Comparison of ENCODE assay signal across 8 cellular contexts in the genomic region with DNA sequence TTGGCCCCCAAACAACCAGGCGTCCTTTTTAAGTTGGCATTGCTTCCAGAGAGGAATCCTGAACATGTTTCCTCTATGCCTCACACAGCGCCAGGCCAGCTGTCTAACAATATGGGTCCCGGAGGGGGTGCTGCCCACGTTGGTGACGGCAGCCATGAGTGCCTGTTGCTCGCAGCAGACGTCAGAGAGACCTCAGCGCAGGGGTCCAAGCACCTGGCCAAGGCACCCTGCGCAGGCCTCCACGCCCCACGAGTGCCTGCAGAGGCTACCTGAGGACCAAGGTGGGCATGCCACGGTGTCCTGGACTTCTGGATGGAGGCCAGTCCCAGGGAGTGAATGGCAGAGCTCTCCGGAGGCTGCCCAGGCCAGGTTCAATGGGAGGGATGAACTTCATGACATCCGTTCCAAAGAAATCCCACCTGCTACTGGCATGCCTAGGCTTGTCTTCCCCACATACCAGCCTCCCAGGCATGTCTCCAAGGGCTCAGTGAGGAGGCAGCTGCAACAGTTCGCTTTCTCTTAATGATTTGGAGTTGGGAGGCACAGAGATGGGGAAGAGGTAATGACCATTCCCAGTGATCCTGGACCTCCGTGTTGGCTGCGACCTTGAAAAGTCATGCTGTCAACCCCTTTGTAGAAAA. TPM values are rescaled to one million over a fixed set of nuclear protein-coding genes. Genes with fewer than 3 reads are reported as not detected.
DNase-seq lines count a peak whose midpoint lies in the region; ATAC-seq, FAIRE-seq and TF ChIP-seq lines count a peak whose summit lies in the region.

No MANE protein-coding gene starts in this region.

- no peak for ATAC-seq in stimulated activated naive CD8-positive, alpha-beta T cell treated with anti-CD3 and anti-CD28 coated beads, Interleukin-15, Interleukin-2, amounts not matched to agents 100 U/mL and 50 U/mL, for 24 hours
- no peak for ATAC-seq in activated B cell treated with CpG ODN at 0.5 μM for 24 hours (ENCODE audit: low read depth)

- CTCF ChIA-PET in activated B cell treated with CpG ODN at 0.5 μM for 24 hours (lab: Charles Lee) = interaction anchor here (3.0 kb wide), 1 partner anchor 251 kb away, joined by 12 read pairs; no protein-coding TSS in a partner anchor

- peak overlapping the region; percentile 76 for H3K27ac ChIP-seq in keratinocyte (ENCODE audit: control insufficient read depth, insufficient read depth, low read length)

- POLR2A ChIA-PET in activated B cell treated with CpG ODN at 0.5 μM for 24 hours (lab: Charles Lee) = interaction anchor here (0.6 to 1.4 kb wide), 5 partner anchors 33 to 251 kb away, joined by 3 to 5 read pairs (median 3); no protein-coding TSS in a partner anchor

- H2AFZ ChIP-seq in keratinocyte (ENCODE audit: control insufficient read depth, low read length) = peak overlapping the region; percentile 37

- DNase-seq in stimulated activated naive CD8-positive, alpha-beta T cell treated with anti-CD3 and anti-CD28 coated beads, Interleukin-15, Interleukin-2, amounts not matched to agents 100 U/mL and 50 U/mL, for 24 hours = no peak
- DNase-seq in activated B cell treated with CpG ODN at 0.5 μM for 24 hours (no peak), keratinocyte (ENCODE audit: low read depth, low spot score) (peak; percentile 71), type B pancreatic cell (ENCODE audit: extremely low spot score, unreplicated experiment) (no peak), H4 (ENCODE audit: low spot score) (no peak), NCI-H1092 treated with DMSO at 0.1 percent for 48 hours (lab: John Stamatoyannopoulos, UW) (no peak), cortex of kidney (lab: John Stamatoyannopoulos, UW) (no peak)

- peak overlapping the region in 2 of 3 experiments; percentile 37 to 48 for H3K4me3 ChIP-seq in keratinocyte (ENCODE audit: control insufficient read depth in 2 of 3, extremely low read depth in 1 of 3, insufficient read depth in 2 of 3, low read depth in 1 of 3, low read length in 3 of 3)

- peak overlapping the region; percentile 74 for H3K4me2 ChIP-seq in keratinocyte (ENCODE audit: control insufficient read depth, extremely low read depth, insufficient read depth, low read depth, low read length)

- H3K27me3 Mint-ChIP-seq in stimulated activated naive CD8-positive, alpha-beta T cell treated with anti-CD3 and anti-CD28 coated beads, Interleukin-15, Interleukin-2, amounts not matched to agents 100 ng/mL and 50 ng/mL, for 24 hours = no peaks in the 10 kb centered on the region
- H3K27me3 Mint-ChIP-seq in activated B cell treated with CpG ODN at 0.5 μM for 24 hours = no peaks in the 10 kb centered on the region
- peaks cover 12% of the 10 kb centered on the region for H3K27me3 Mint-ChIP-seq in type B pancreatic cell

- no peaks in the 10 kb centered on the region for H3K9me1 ChIP-seq in keratinocyte (ENCODE audit: control insufficient read depth, extremely low read depth, insufficient read depth, low read length)

- no peaks in the 10 kb centered on the region for H3K27me3 ChIP-seq in keratinocyte (ENCODE audit: control insufficient read depth, extremely low read depth, insufficient read depth, low read length)

- peak overlapping the region; percentile 59 for H3K9ac ChIP-seq in keratinocyte (ENCODE audit: control insufficient read depth, extremely low read depth, insufficient read depth, low read length)

- TF ChIP-seq CTCF in activated B cell treated with CpG ODN at 0.5 μM for 24 hours (IDR thresholded peaks at IDR 0.05) (no peak), keratinocyte (optimal IDR thresholded peaks at IDR 0.05 in 1 of 3, IDR thresholded peaks at IDR 0.05 in 1 of 3, conservative IDR thresholded peaks at IDR 0.05 in 1 of 3; ENCODE audit: extremely low read depth in 1 of 3, insufficient read depth in 2 of 3, low read length in 3 of 3) (no peak), type B pancreatic cell (conservative IDR thresholded peaks at IDR 0.05) (no peak)

- H3K4me1 ChIP-seq in keratinocyte (ENCODE audit: control insufficient read depth, extremely low read depth, insufficient read depth, low read length) = peaks cover 44% of the 10 kb centered on the region

- no peaks in the 10 kb centered on the region for H3K36me3 ChIP-seq in keratinocyte (ENCODE audit: control insufficient read depth in 2 of 2, extremely low read depth in 1 of 2, insufficient read depth in 2 of 2, low read length in 2 of 2)

- H3K4me3 Mint-ChIP-seq in stimulated activated naive CD8-positive, alpha-beta T cell treated with anti-CD3 and anti-CD28 coated beads, Interleukin-15, Interleukin-2, amounts not matched to agents 100 ng/mL and 50 ng/mL, for 24 hours = peak overlapping the region; percentile 75
- H3K4me3 Mint-ChIP-seq in activated B cell treated with CpG ODN at 0.5 μM for 24 hours = no peak overlapping the region
- peak overlapping the region; percentile 65 for H3K4me3 Mint-ChIP-seq in type B pancreatic cell

- no peaks in the 10 kb centered on the region for H3K9me3 ChIP-seq in keratinocyte (ENCODE audit: control insufficient read depth, low read depth, low read length)

- FAIRE-seq in keratinocyte (lab: Jason Lieb, UNC) = peak; percentile 83

- peak overlapping the region; percentile 94 for H3K27ac Mint-ChIP-seq in stimulated activated naive CD8-positive, alpha-beta T cell treated with anti-CD3 and anti-CD28 coated beads, Interleukin-15, Interleukin-2, amounts not matched to agents 100 ng/mL and 50 ng/mL, for 24 hours
- H3K27ac Mint-ChIP-seq in activated B cell treated with CpG ODN at 0.5 μM for 24 hours (peak overlapping the region; percentile 86), type B pancreatic cell (peak overlapping the region; percentile 56)

- no peaks in the 10 kb centered on the region for H3K79me2 ChIP-seq in keratinocyte (ENCODE audit: control insufficient read depth, insufficient read depth, low read length)

- no peaks in the 10 kb centered on the region for H3K9me3 Mint-ChIP-seq in stimulated activated naive CD8-positive, alpha-beta T cell treated with anti-CD3 and anti-CD28 coated beads, Interleukin-15, Interleukin-2, amounts not matched to agents 100 ng/mL and 50 ng/mL, for 24 hours
- no peaks in the 10 kb centered on the region for H3K9me3 Mint-ChIP-seq in activated B cell treated with CpG ODN at 0.5 μM for 24 hours
- peaks cover 3% of the 10 kb centered on the region for H3K9me3 Mint-ChIP-seq in type B pancreatic cell

- peaks cover 93% of the 10 kb centered on the region for H3K4me1 Mint-ChIP-seq in stimulated activated naive CD8-positive, alpha-beta T cell treated with anti-CD3 and anti-CD28 coated beads, Interleukin-15, Interleukin-2, amounts not matched to agents 100 ng/mL and 50 ng/mL, for 24 hours (ENCODE audit: low read depth)
- H3K4me1 Mint-ChIP-seq in activated B cell treated with CpG ODN at 0.5 μM for 24 hours (peaks cover 73% of the 10 kb centered on the region), type B pancreatic cell (ENCODE audit: unreplicated experiment) (peaks cover 41% of the 10 kb centered on the region)

- intact Hi-C loops in activated B cell treated with CpG ODN at 0.5 μM for 24 hours (cut with micrococcal nuclease) = no loop called here

- dilution Hi-C loops in keratinocyte (cut with MboI; ENCODE audit: extremely low pct_ligation_motif_present, low sequenced_read_pairs) = no loop called here

- H3K36me3 Mint-ChIP-seq in stimulated activated naive CD8-positive, alpha-beta T cell treated with anti-CD3 and anti-CD28 coated beads, Interleukin-15, Interleukin-2, amounts not matched to agents 100 ng/mL and 50 ng/mL, for 24 hours (ENCODE audit: low read depth) = peaks cover 4% of the 10 kb centered on the region
- H3K36me3 Mint-ChIP-seq in activated B cell treated with CpG ODN at 0.5 μM for 24 hours (ENCODE audit: low read depth) (no peaks in the 10 kb centered on the region), type B pancreatic cell (no peaks in the 10 kb centered on the region)

- no peaks in the 10 kb centered on the region for H4K20me1 ChIP-seq in keratinocyte (ENCODE audit: control insufficient read depth, extremely low read depth, insufficient read depth, low read length)

RNA-seq across cellular contexts. Expression of gene FOXN3, which starts 11.6 kb away (rescaled TPM):
- total RNA-seq in activated B cell treated with CpG ODN at 0.5 μM for 24 hours = 88.2 and 106 TPM in 2 replicates
- 10.1 to 10.6 TPM (median 10.2 TPM) in 3 replicates for polyA plus RNA-seq in keratinocyte
- polyA plus RNA-seq in keratinocyte (2011; ENCODE audit: low read depth) = 5.7 TPM
- polyA plus RNA-seq in keratinocyte (2011; cell fraction: cytosol; rRNA removed) = 11.2 and 11.5 TPM in 2 replicates
- polyA plus RNA-seq in keratinocyte (2011; cell fraction: nucleus; rRNA removed) = 10.5 and 13.4 TPM in 2 replicates
- polyA plus RNA-seq in keratinocyte (2012; ENCODE audit: low replicate concordance) = 8.1 and 9.7 TPM in 2 replicates
- 27.5 to 28.6 TPM (median 28.3 TPM) in 3 replicates for polyA minus RNA-seq in keratinocyte
- 14.6 TPM for polyA minus RNA-seq in keratinocyte (2011; cell fraction: cytosol; rRNA and poly(A)+ RNA removed)
- polyA minus RNA-seq in keratinocyte (2011; cell fraction: nucleus; rRNA and poly(A)+ RNA removed) = 29.0 and 31.9 TPM in 2 replicates
- total RNA-seq in type B pancreatic cell (ENCODE audit: low replicate concordance) = 40.4 and 73.5 TPM in 2 replicates
- 5.2 and 12.2 TPM in 2 replicates for total RNA-seq in H4 (2014; rRNA removed; shearing (Covaris generic))
